Comparison of ENCODE assay signal across 1 cellular context in genomic region chr2:86512034-86512433, GRCh38.
TF ChIP-seq lines count a peak whose summit lies in the region.

No MANE protein-coding gene starts in this region.

TF ChIP-seq in A549, 52 proteins besides CTCF, POLR2A, EP300 and RAD21 (continued from another document):
- TF ChIP-seq ELK1 (IDR thresholded peaks at IDR 0.05; ENCODE audit: low read depth, low read length) (no peak), E2F6 (IDR thresholded peaks at IDR 0.05; ENCODE audit: borderline replicate concordance, low read depth) (no peak), HES2 (IDR thresholded peaks at IDR 0.05) (no peak), RFX5 (IDR thresholded peaks at IDR 0.05) (no peak)
